8 cellular contexts compared by ENCODE assay signal in the genomic region with DNA sequence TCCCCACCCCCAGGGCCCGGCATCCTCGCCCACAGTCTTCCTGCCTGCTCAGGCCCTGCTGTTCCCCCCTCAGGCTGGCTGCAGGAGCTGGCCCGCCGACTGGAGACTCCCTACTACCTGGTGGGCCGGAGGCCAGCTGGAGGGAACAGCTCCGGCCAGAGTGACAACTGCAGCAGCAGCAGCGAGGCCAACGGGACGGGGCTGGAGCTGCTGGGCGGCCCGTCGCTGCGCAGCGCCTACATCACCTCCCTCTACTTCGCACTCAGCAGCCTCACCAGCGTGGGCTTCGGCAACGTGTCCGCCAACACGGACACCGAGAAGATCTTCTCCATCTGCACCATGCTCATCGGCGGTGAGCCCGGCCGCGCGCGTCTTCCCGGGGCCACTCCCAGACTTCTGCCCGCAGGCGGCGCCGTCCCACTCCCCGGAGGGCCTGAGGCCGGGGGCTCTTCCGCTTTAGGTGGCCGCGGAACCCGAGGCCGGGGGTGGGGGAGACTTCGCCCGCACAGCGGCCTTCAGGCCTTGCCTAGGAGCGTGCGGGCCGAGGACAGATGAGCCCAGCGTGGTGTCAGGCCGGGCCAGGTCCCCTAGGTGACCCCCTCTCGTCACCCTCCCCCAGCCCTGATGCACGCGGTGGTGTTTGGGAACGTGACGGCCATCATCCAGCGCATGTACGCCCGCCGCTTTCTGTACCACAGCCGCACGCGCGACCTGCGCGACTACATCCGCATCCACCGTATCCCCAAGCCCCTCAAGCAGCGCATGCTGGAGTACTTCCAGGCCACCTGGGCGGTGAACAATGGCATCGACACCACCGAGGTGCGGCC. TPM values are rescaled to one million over a fixed set of nuclear protein-coding genes. Genes with fewer than 3 reads are reported as not detected.
A peak's percentile ranks its signal among the peaks of the same experiment; 100 is the strongest.
DNase-seq lines count a peak whose midpoint lies in the region; ATAC-seq, FAIRE-seq and TF ChIP-seq lines count a peak whose summit lies in the region.

No MANE protein-coding gene starts in this region.

- 35% methylated on average over 62 of the region's 70 CpGs for WGBS in GM12878 (ENCODE audit: insufficient coverage, insufficient replicate concordance, low lambda C conversion rate, missing lambda C conversion rate)
- 19% methylated on average over 70 of the region's 70 CpGs for WGBS in thymus

- peaks cover 0 to 12% of the 10 kb centered on the region in 2 experiments; a peak in 3 of 4 replicates for H3K27me3 ChIP-seq in GM12878 (replicated peaks in 1 of 2; ENCODE audit: control insufficient read depth in 2 of 2, insufficient read depth in 2 of 2, low read length in 1 of 2)
- peaks cover 9% of the 10 kb centered on the region for H3K27me3 ChIP-seq in thymus (ENCODE audit: control insufficient read depth, insufficient read depth)

- RAD21 ChIA-PET in GM12878 (lab: Charles Lee; ENCODE audit: unreplicated experiment) = interaction anchor here (1.9 kb wide), 1 partner anchor 191 kb away, joined by 6 read pairs; no protein-coding TSS in a partner anchor

- in situ Hi-C loops in GM12878 (cut with MboI) = no loop called here

- no peaks in the 10 kb centered on the region for H4K20me1 ChIP-seq in GM12878 (ENCODE audit: control insufficient read depth, insufficient read depth)

- H3K36me3 ChIP-seq in GM12878 (ENCODE audit: control insufficient read depth in 2 of 2, insufficient read depth in 2 of 2, low read length in 1 of 2) (no peaks in the 10 kb centered on the region), thymus (ENCODE audit: control insufficient read depth, insufficient read depth) (no peaks in the 10 kb centered on the region)

- BruUV-seq in GM12878 (replicated peaks; lab: Mats Ljungman, UMichigan) = no TSS peak

- H3K27ac ChIP-seq in GM12878 (ENCODE audit: control insufficient read depth, insufficient read depth) (no peak overlapping the region), thymus (ENCODE audit: low read depth) (no peak overlapping the region)

- FAIRE-seq in GM12878 (lab: Jason Lieb, UNC) (no peak), GM19239 (lab: Jason Lieb, UNC) (no peak)

- intact Hi-C loops in GM12878 (cut with micrococcal nuclease; ENCODE audit: unreplicated experiment) = no loop called here

- peak in 2 of 3 experiments; percentile 11 to 15; a peak in 1 of 6 replicates for TF ChIP-seq CTCF in GM12878 (IDR thresholded peaks at IDR 0.05 in 2 of 3, conservative IDR thresholded peaks at IDR 0.05 in 1 of 3; ENCODE audit: control insufficient read depth in 2 of 3, extremely low read depth in 1 of 3, insufficient read depth in 1 of 3, low read depth in 3 of 3, low read length in 3 of 3)

- H3K4me2 ChIP-seq in GM12878 (ENCODE audit: control insufficient read depth, insufficient read depth) = peak overlapping the region; percentile 30

- TF ChIP-seq EP300 in GM12878 (IDR thresholded peaks at IDR 0.05; ENCODE audit: borderline replicate concordance in 1 of 2, control insufficient read depth in 1 of 2, low read depth in 2 of 2, low read length in 2 of 2) = no peak

- ATAC-seq in GM12878 (peak; percentile 10; the same call in 2 of the 3 replicates), HG03520 (IDR thresholded peaks at IDR 0.05; ENCODE audit: unreplicated experiment) (no peak)

- POLR2A ChIA-PET in GM12878 (lab: Charles Lee) = no interaction called here

- H3K4me3 ChIP-seq in GM12878 (no peak overlapping the region; the same call in 1 of the 2 replicates), thymus (ENCODE audit: low read length) (peak overlapping the region; percentile 45)

- no peaks in the 10 kb centered on the region for H3K9me3 ChIP-seq in GM12878 (replicated peaks; ENCODE audit: control insufficient read depth, insufficient read depth, low read length)
- peaks cover 1% of the 10 kb centered on the region for H3K9me3 ChIP-seq in thymus (ENCODE audit: control insufficient read depth)

- no peak overlapping the region for H3K9ac ChIP-seq in GM12878 (ENCODE audit: control insufficient read depth, insufficient read depth, low read length)

- H3K4me1 ChIP-seq in GM12878 (ENCODE audit: control insufficient read depth, insufficient read depth, low read length) = no peaks in the 10 kb centered on the region
- H3K4me1 ChIP-seq in thymus (ENCODE audit: control insufficient read depth, insufficient read depth, low read length) = peaks cover 8% of the 10 kb centered on the region

- TF ChIP-seq RAD21 in GM12878 (IDR thresholded peaks at IDR 0.05; ENCODE audit: insufficient read depth, low read depth, low read length) = no peak

- no peaks in the 10 kb centered on the region for H3K79me2 ChIP-seq in GM12878 (ENCODE audit: control insufficient read depth, insufficient read depth, low read length)

- DNase-seq in activated gamma-delta T cell treated with Interleukin-2 at 50 U/mL for 16 hours (peak; percentile 27), activated gamma-delta T cell (lab: John Stamatoyannopoulos, UW) (no peak), GM12878 (ENCODE audit: low read depth, low spot score) (no peak), left kidney (ENCODE audit: low read depth, low spot score) (peak; percentile 84), glomerular visceral epithelial cell (ENCODE audit: extremely low spot score) (no peak), GM19239 (ENCODE audit: insufficient read length, low spot score) (no peak)

- TF ChIP-seq POLR2A in GM12878 (IDR thresholded peaks at IDR 0.05; ENCODE audit: low read depth, low read length) = no peak

- peak overlapping the region; percentile 51 for H2AFZ ChIP-seq in GM12878 (ENCODE audit: control insufficient read depth, low read depth, low read length)

- CTCF ChIA-PET in GM12878 (lab: Yijun Ruan, JAX) = no interaction called here

- SMC1A ChIA-PET in GM12878 (lab: Charles Lee; ENCODE audit: uncharacterized antibody, unreplicated experiment) = no interaction called here

TF ChIP-seq in GM12878, 131 proteins besides CTCF, POLR2A, EP300 and RAD21 (continues in another document):
- TF ChIP-seq BRCA1 (IDR thresholded peaks at IDR 0.05; ENCODE audit: low read depth, low read length) (no peak), ZNF384 (IDR thresholded peaks at IDR 0.05; ENCODE audit: borderline replicate concordance, low read depth, low read length) (no peak), BHLHE40 (IDR thresholded peaks at IDR 0.05; ENCODE audit: borderline replicate concordance in 1 of 2, low read depth in 2 of 2, low read length in 1 of 2) (peak in 1 of 2 experiments; percentile 29; a peak in 1 of 4 replicates), RUNX3 (IDR thresholded peaks at IDR 0.05; ENCODE audit: low read length) (no peak)

RNA-seq across cellular contexts. Expression of gene KCNH3, which starts 10.2 kb away (rescaled TPM):
- total RNA-seq in GM12878 (2013; cell fraction: nucleolus; rRNA removed) = 0.20 and 0.27 TPM in 2 replicates
- total RNA-seq in GM12878 (2014; rRNA removed) = 0.11 and 0.45 TPM in 2 replicates
- 0.05 TPM in 1 of 2 replicates, not detected in the other for total RNA-seq in GM12878 (2014; rRNA removed; fragmentation: Illumina TruSeq; extraction: Trizol)
- total RNA-seq in GM12878 (2021) = 0.08 and 0.29 TPM in 2 replicates
- polyA plus RNA-seq in GM12878 (2011; ENCODE audit: low read depth) = 0.09 TPM
- polyA plus RNA-seq in GM12878 (2011; rRNA removed) = 0.03 TPM in 1 of 2 replicates, not detected in the other
- polyA plus RNA-seq in GM12878 (2011; cell fraction: cytosol; rRNA removed) = 0.06 and 0.07 TPM in 2 replicates
- polyA plus RNA-seq in GM12878 (2011; cell fraction: nucleus; rRNA removed) = 0.19 and 0.25 TPM in 2 replicates
- polyA plus RNA-seq in GM12878 (2012) = 0.32 and 0.77 TPM in 2 replicates
- polyA plus RNA-seq in GM12878 (2014; fragmentation: Illumina TruSeq; extraction: Trizol) = 0.04 TPM in 1 of 2 replicates, not detected in the other
- polyA plus RNA-seq in GM12878 (2014; fragmentation: Nextera tagmentation; extraction: Ambion mirVana) = not detected
- polyA plus RNA-seq in GM12878 (2014; rRNA removed) = 0.26 and 0.49 TPM in 2 replicates
- polyA plus RNA-seq in GM12878 (2016; fragmentation: Nextera tagmentation; extraction: Ambion mirVana) = not detected
- not detected in 2 replicates for polyA minus RNA-seq in GM12878 (2011; rRNA and poly(A)+ RNA removed)
- not detected in 2 replicates for polyA minus RNA-seq in GM12878 (2011; cell fraction: cytosol; rRNA and poly(A)+ RNA removed)
- not detected in 2 replicates for polyA minus RNA-seq in GM12878 (2011; cell fraction: nucleus; rRNA and poly(A)+ RNA removed)
- polyA plus RNA-seq in thymus = 3.3 TPM

RNA-seq across cellular contexts. Expression of gene MCRS1, which starts 18.9 kb away (rescaled TPM):
- 43.5 and 50.3 TPM in 2 replicates for total RNA-seq in GM12878 (2013; cell fraction: nucleolus; rRNA removed)
- 59.2 and 62.7 TPM in 2 replicates for total RNA-seq in GM12878 (2014; rRNA removed)
- 45.3 and 49.5 TPM in 2 replicates for total RNA-seq in GM12878 (2014; rRNA removed; fragmentation: Illumina TruSeq; extraction: Trizol)
- total RNA-seq in GM12878 (2021) = 63.0 and 67.9 TPM in 2 replicates
- polyA plus RNA-seq in GM12878 (2011; ENCODE audit: low read depth) = 22.4 TPM
- polyA plus RNA-seq in GM12878 (2011; rRNA removed) = 26.1 and 44.8 TPM in 2 replicates
- 64.1 and 90.2 TPM in 2 replicates for polyA plus RNA-seq in GM12878 (2011; cell fraction: cytosol; rRNA removed)
- 176 and 191 TPM in 2 replicates for polyA plus RNA-seq in GM12878 (2011; cell fraction: nucleus; rRNA removed)
- polyA plus RNA-seq in GM12878 (2012) = 33.5 and 39.6 TPM in 2 replicates
- polyA plus RNA-seq in GM12878 (2014; fragmentation: Illumina TruSeq; extraction: Trizol) = 17.2 and 46.9 TPM in 2 replicates
- 10 to 100 TPM; 34.3 to 52.4 TPM for polyA plus RNA-seq in GM12878 (2014; fragmentation: Nextera tagmentation; extraction: Ambion mirVana)
- polyA plus RNA-seq in GM12878 (2014; rRNA removed) = 76.7 and 78.4 TPM in 2 replicates
- polyA plus RNA-seq in GM12878 (2016; fragmentation: Nextera tagmentation; extraction: Ambion mirVana) = 10 to 100 TPM; 75.2 to 82.8 TPM
- 41.4 and 60.1 TPM in 2 replicates for polyA minus RNA-seq in GM12878 (2011; rRNA and poly(A)+ RNA removed)
- 14.2 and 18.6 TPM in 2 replicates for polyA minus RNA-seq in GM12878 (2011; cell fraction: cytosol; rRNA and poly(A)+ RNA removed)
- polyA minus RNA-seq in GM12878 (2011; cell fraction: nucleus; rRNA and poly(A)+ RNA removed) = 25.0 and 43.7 TPM in 2 replicates
- 65.5 TPM for polyA plus RNA-seq in thymus

RNA-seq across cellular contexts. Expression of gene FAM186B, which starts 56.4 kb away (rescaled TPM):
- total RNA-seq in GM12878 (2013; cell fraction: nucleolus; rRNA removed) = 0.29 and 0.77 TPM in 2 replicates
- total RNA-seq in GM12878 (2014; rRNA removed) (0.51 and 0.87 TPM in 2 replicates), GM12878 (2014; rRNA removed; fragmentation: Illumina TruSeq; extraction: Trizol) (0.58 and 0.60 TPM in 2 replicates), GM12878 (2021) (0.48 and 0.69 TPM in 2 replicates)
- 0.34 TPM for polyA plus RNA-seq in GM12878 (2011; ENCODE audit: low read depth)
- polyA plus RNA-seq in GM12878 (2011; rRNA removed) (0.10 and 0.20 TPM in 2 replicates), GM12878 (2014; fragmentation: Illumina TruSeq; extraction: Trizol) (0.46 and 0.51 TPM in 2 replicates), GM12878 (2014; fragmentation: Nextera tagmentation; extraction: Ambion mirVana) (under 1 TPM; 0.13 to 0.42 TPM), GM12878 (2014; rRNA removed) (0.45 and 0.51 TPM in 2 replicates), GM12878 (2016; fragmentation: Nextera tagmentation; extraction: Ambion mirVana) (under 1 TPM; 0.57 to 0.79 TPM), thymus (0.09 TPM)
- polyA plus RNA-seq in GM12878 (2011; cell fraction: cytosol; rRNA removed) = 0.09 and 0.13 TPM in 2 replicates
- polyA plus RNA-seq in GM12878 (2011; cell fraction: nucleus; rRNA removed) = 0.63 and 0.72 TPM in 2 replicates
- polyA plus RNA-seq in GM12878 (2012) = 0.55 and 1.1 TPM in 2 replicates
- polyA minus RNA-seq in GM12878 (2011; rRNA and poly(A)+ RNA removed) = 0.22 and 0.57 TPM in 2 replicates
- polyA minus RNA-seq in GM12878 (2011; cell fraction: cytosol; rRNA and poly(A)+ RNA removed) = not detected in 2 replicates
- 0.19 and 0.24 TPM in 2 replicates for polyA minus RNA-seq in GM12878 (2011; cell fraction: nucleus; rRNA and poly(A)+ RNA removed)

Comparison
In these comparisons a context has a peak if more than half of its experiments do, and no peak if none do; other contexts are left out.
1. DNase-seq: peak in activated gamma-delta T cell treated with Interleukin-2 at 50 U/mL for 16 hours (single experiment) and left kidney (single experiment); none in activated gamma-delta T cell (single experiment), GM12878 (single experiment), glomerular visceral epithelial cell (single experiment) and GM19239 (single experiment).